In the genomic region with DNA sequence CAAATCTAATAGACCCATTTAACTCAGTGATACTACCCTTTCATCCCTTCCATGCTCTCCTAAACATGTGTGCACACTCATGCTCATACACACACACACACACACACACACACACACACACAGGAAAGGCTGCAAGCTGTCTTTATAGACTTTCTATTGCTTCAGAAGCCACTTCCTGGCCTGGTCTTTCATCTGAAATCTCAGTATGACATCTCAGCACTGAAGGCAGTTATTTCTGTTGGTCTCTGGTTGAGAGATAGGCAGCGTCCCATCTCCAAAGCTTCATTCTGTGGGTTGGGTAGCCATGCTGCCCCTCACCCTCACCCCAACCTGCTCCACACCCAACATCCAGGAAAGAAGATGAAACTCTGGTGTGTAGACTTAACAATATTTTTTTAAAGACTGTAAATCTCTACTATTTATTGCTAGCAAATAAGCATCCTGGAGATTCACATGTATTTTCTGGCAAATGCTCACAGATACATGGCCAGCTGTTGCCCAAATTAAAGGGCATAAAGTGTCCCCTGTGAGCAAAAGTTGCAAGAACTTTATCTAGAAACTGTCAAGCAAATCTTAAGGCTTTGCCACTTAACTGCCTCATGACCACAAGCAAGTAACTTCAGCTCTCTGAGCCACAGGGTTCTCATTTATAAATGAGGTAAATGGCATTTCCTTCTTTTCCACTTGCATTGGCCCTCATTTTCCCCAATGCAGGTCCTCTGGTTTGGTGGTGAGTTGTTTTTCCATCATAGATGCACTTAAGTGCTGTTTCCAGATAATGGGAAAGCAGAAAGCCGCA, we compare ENCODE assay signal across 9 cellular contexts.
DNase-seq lines count a peak whose midpoint lies in the region; ATAC-seq, FAIRE-seq and TF ChIP-seq lines count a peak whose summit lies in the region.
"Had no signal": no experiment of that assay in that cellular context is flagged by ENCODE, and none has a peak within 500 bp of the region (broad histone marks: within the 10 kb centered on the region; RNA-seq: fewer than 3 reads in every experiment).

No MANE protein-coding gene starts in this region.

- ATAC-seq in activated T-cell treated with anti-CD3 and anti-CD28 coated beads, Interleukin-2, amount 50 U/mL, for 4 hours: peak; percentile 57 to 62
- no peak for ATAC-seq in GM18520 (IDR thresholded peaks at IDR 0.05; ENCODE audit: unreplicated experiment)
- ATAC-seq: upper lobe of right lung had no signal

- intact Hi-C loops in uterus (cut with DNase I; ENCODE audit: low total_unique reads): no loop called here

- peaks cover 38% of the 10 kb centered on the region for H3K4me1 Mint-ChIP-seq in activated T-cell treated with anti-CD3 and anti-CD28 coated beads, Interleukin-2, amount 50 U/mL, for 4 hours (ENCODE audit: low read depth)
- no peaks in the 10 kb centered on the region for H3K4me1 Mint-ChIP-seq in mesothelial cell of epicardium

- no peaks in the 10 kb centered on the region for H3K27me3 ChIP-seq in uterus
- H3K27me3 ChIP-seq: upper lobe of right lung had no signal

- no peak for TF ChIP-seq CTCF in GM20000 (IDR thresholded peaks at IDR 0.05; ENCODE audit: extremely low read depth, missing control alignments)
- TF ChIP-seq CTCF in mesothelial cell of epicardium (IDR thresholded peaks at IDR 0.05; ENCODE audit: unreplicated experiment): no peak
- no peak for TF ChIP-seq CTCF in uterus (IDR thresholded peaks at IDR 0.05)

- H3K4me3 Mint-ChIP-seq in activated T-cell treated with anti-CD3 and anti-CD28 coated beads, Interleukin-2, amount 50 U/mL, for 4 hours: no peak overlapping the region
- no peak overlapping the region for H3K4me3 Mint-ChIP-seq in mesothelial cell of epicardium

- H3K9me3 Mint-ChIP-seq in activated T-cell treated with anti-CD3 and anti-CD28 coated beads, Interleukin-2, amount 50 U/mL, for 4 hours: no peaks in the 10 kb centered on the region
- H3K9me3 Mint-ChIP-seq in mesothelial cell of epicardium: peaks cover 24% of the 10 kb centered on the region

- H3K27ac Mint-ChIP-seq in mesothelial cell of epicardium: no peak overlapping the region

- H3K27ac ChIP-seq in uterus: no peak overlapping the region
- H3K27ac ChIP-seq: upper lobe of right lung had no signal

- no peaks in the 10 kb centered on the region for H3K4me1 ChIP-seq in uterus
- H3K4me1 ChIP-seq: upper lobe of right lung had no signal

- no peaks in the 10 kb centered on the region for H3K27me3 Mint-ChIP-seq in activated T-cell treated with anti-CD3 and anti-CD28 coated beads, Interleukin-2, amount 50 U/mL, for 4 hours (ENCODE audit: low read depth)
- H3K27me3 Mint-ChIP-seq in mesothelial cell of epicardium (ENCODE audit: low read depth): no peaks in the 10 kb centered on the region

- DNase-seq in GM20000 (ENCODE audit: low spot score) (peak; percentile 1), KG1 (lab: John Stamatoyannopoulos, UW) (peak; percentile 46), mesothelial cell of epicardium (ENCODE audit: low spot score in 2 of 2, unreplicated experiment in 2 of 2) (no peak), uterus (no peak), urothelium cell line (ENCODE audit: low spot score) (no peak)
- DNase-seq in activated T-cell treated with anti-CD3 and anti-CD28 coated beads, Interleukin-2, amount 50 U/mL, for 4 hours: peak; percentile 13
- DNase-seq in stimulated activated CD8-positive, alpha-beta memory T cell treated with anti-CD3 and anti-CD28 coated beads, Interleukin-2, amount 100 ng/mL, for 48 hours (ENCODE audit: low read depth in 2 of 2): peak; percentile 5 to 15
- DNase-seq: upper lobe of right lung had no signal

- no peaks in the 10 kb centered on the region for H3K9me3 ChIP-seq in uterus
- H3K9me3 ChIP-seq: upper lobe of right lung had no signal

- TF ChIP-seq POLR2A in uterus (IDR thresholded peaks at IDR 0.05): no peak

- FAIRE-seq in urothelium cell line (lab: Jason Lieb, UNC): no peak

- no peak overlapping the region for H3K4me3 ChIP-seq in uterus
- H3K4me3 ChIP-seq: upper lobe of right lung had no signal

- H3K36me3 Mint-ChIP-seq in activated T-cell treated with anti-CD3 and anti-CD28 coated beads, Interleukin-2, amount 50 U/mL, for 4 hours (ENCODE audit: insufficient read depth): no peaks in the 10 kb centered on the region
- no peaks in the 10 kb centered on the region for H3K36me3 Mint-ChIP-seq in mesothelial cell of epicardium

- no peaks in the 10 kb centered on the region for H3K36me3 ChIP-seq in uterus
- H3K36me3 ChIP-seq: upper lobe of right lung had no signal

Comparison
In these comparisons a context has a peak if more than half of its experiments do, and no peak if none do; other contexts are left out.
1. DNase-seq: peak in GM20000 (single experiment), KG1 (single experiment), activated T-cell treated with anti-CD3 and anti-CD28 coated beads, Interleukin-2, amount 50 U/mL, for 4 hours (single experiment) and stimulated activated CD8-positive, alpha-beta memory T cell treated with anti-CD3 and anti-CD28 coated beads, Interleukin-2, amount 100 ng/mL, for 48 hours (2 of 2); none in mesothelial cell of epicardium (0 of 2), uterus (0 of 2) and urothelium cell line (single experiment).